In genomic region chr17:48195910-48196309, GRCh38 we compare ENCODE assay signal across 21 cellular contexts.
"Had no signal": no experiment of that assay in that cellular context is flagged by ENCODE, and none has a peak within 500 bp of the region (broad histone marks: within the 10 kb centered on the region; RNA-seq: fewer than 3 reads in every experiment).

No MANE protein-coding gene starts in this region.

- H3K27me3 ChIP-seq: ovary, right atrium auricular region, uterus had no signal

- DNase-seq: hypothalamus; immature natural killer cell; kidney; left colon; left lung; lower lobe of right lung; mammary epithelial cell; mesenchymal stem cell; naive thymus-derived CD8-positive, alpha-beta T cell; ovary; stimulated activated CD4-positive, alpha-beta T cell treated with anti-CD3 and anti-CD28 coated beads, Interleukin-4, amount 100 ng/mL, for 24 hours; stimulated activated naive CD4-positive, alpha-beta T cell treated with Interleukin-2 at 50 U/mL for 16 hours; stimulated activated naive CD8-positive, alpha-beta T cell treated with anti-CD3 and anti-CD28 coated beads, Interleukin-15, amount 100 ng/mL, for 72 hours; substantia nigra; uterus had no signal

- H3K27ac ChIP-seq: left lung, lower lobe of right lung, ovary, right atrium auricular region, skin epidermis, tibial nerve, uterus had no signal

- H3K9me3 ChIP-seq: left lung, lower lobe of right lung, ovary, right atrium auricular region, tibial nerve, uterus had no signal

- H3K4me3 ChIP-seq: left lung, lower lobe of right lung, ovary, right atrium auricular region, skin epidermis, tibial nerve, uterus had no signal

- FAIRE-seq: islet of Langerhans, kidney had no signal

- H3K4me1 ChIP-seq: left lung, right atrium auricular region, tibial nerve, uterus had no signal

- H3K36me3 ChIP-seq: left lung, lower lobe of right lung, ovary, right atrium auricular region, tibial nerve, uterus had no signal

- ATAC-seq: left colon; left lung; lower lobe of right lung; naive thymus-derived CD8-positive, alpha-beta T cell; sciatic nerve; stimulated activated memory B cell treated with anti-CD40 and anti-IgM and Interleukin-4, amounts not matched to agents 10 μg/mL and 1 μg/mL and 100 μg/mL, for 72 hours; stimulated activated naive CD8-positive, alpha-beta T cell treated with anti-CD3 and anti-CD28 coated beads, Interleukin-15, amount 100 ng/mL, for 72 hours had no signal
